Comparison of ENCODE assay signal across 25 cellular contexts in genomic region chr3:179710079-179710478, GRCh38.
"Had no signal": no experiment of that assay in that cellular context is flagged by ENCODE, and none has a peak within 500 bp of the region (broad histone marks: within the 10 kb centered on the region; RNA-seq: fewer than 3 reads in every experiment).

No MANE protein-coding gene starts in this region.

- H3K27me3 Mint-ChIP-seq: T-helper 17 cell had no signal

- H3K9me3 Mint-ChIP-seq: activated naive CD4-positive, alpha-beta T cell treated with anti-CD3 and anti-CD28 coated beads, Interleukin-2, amount 50 U/mL, for 72 hours; activated T-helper 1 cell treated with anti-CD3 and anti-CD28 coated beads, Interleukin-12 subunit alpha, Interleukin-12 subunit beta, Interleukin-2, Interleukin-4 antibody, amounts not matched to agents 30 ng/mL and 10 ng/mL and 1 ng/mL, durations not matched to agents 14 hours and 24 hours and 36 hours; nephron had no signal

- H3K27ac ChIP-seq: breast epithelium, esophagus muscularis mucosa, left lung, tibial nerve, WERI-Rb-1 had no signal

- H3K4me3 ChIP-seq: adrenal gland, breast epithelium, esophagus muscularis mucosa, left lung, tibial nerve had no signal

- DNase-seq: activated CD4-positive, alpha-beta T cell treated with anti-CD3 and anti-CD28 coated beads, Interleukin-2, amount 50 U/mL, for 48 hours; activated gamma-delta T cell treated with Interleukin-2 at 50 U/mL for 16 hours; activated T-cell treated with anti-CD3 and anti-CD28 coated beads for 4 hours; cerebellar nuclear complex; effector CD4-positive, alpha-beta T cell; left lung; mammary epithelial cell; midbrain; nucleus accumbens; posterior cingulate gyrus; retina; stimulated activated CD4-positive, alpha-beta T cell treated with anti-CD3 and anti-CD28 coated beads, Interleukin-2, amount 100 ng/mL, for 24 hours; stimulated activated naive CD8-positive, alpha-beta T cell treated with anti-CD3 and anti-CD28 coated beads, Interleukin-15, Interleukin-2, amounts not matched to agents 100 U/mL and 50 U/mL, for 24 hours; T-helper 17 cell; WERI-Rb-1 had no signal

- H3K27ac Mint-ChIP-seq: activated naive CD4-positive, alpha-beta T cell treated with anti-CD3 and anti-CD28 coated beads, Interleukin-2, amount 50 U/mL, for 72 hours; activated T-helper 1 cell treated with anti-CD3 and anti-CD28 coated beads, Interleukin-12 subunit alpha, Interleukin-12 subunit beta, Interleukin-2, Interleukin-4 antibody, amounts not matched to agents 30 ng/mL and 10 ng/mL and 1 ng/mL, durations not matched to agents 14 hours and 24 hours and 36 hours; nephron; T-helper 17 cell had no signal

- FAIRE-seq: astrocyte, endothelial cell of umbilical vein, urothelium cell line had no signal

- H3K9me3 ChIP-seq: adrenal gland, breast epithelium, esophagus muscularis mucosa, left lung, tibial nerve had no signal

- H3K4me1 ChIP-seq: breast epithelium, left lung, tibial nerve had no signal

- ATAC-seq: activated naive CD4-positive, alpha-beta T cell treated with anti-CD3 and anti-CD28 coated beads, Interleukin-2, amount 50 U/mL, for 72 hours; left lung; stimulated activated naive CD8-positive, alpha-beta T cell treated with anti-CD3 and anti-CD28 coated beads, Interleukin-15, Interleukin-2, amounts not matched to agents 100 U/mL and 50 U/mL, for 24 hours; T-helper 17 cell had no signal

- H3K27me3 ChIP-seq: adrenal gland, breast epithelium, esophagus muscularis mucosa, left lung, tibial nerve had no signal

- H3K4me3 Mint-ChIP-seq: activated T-helper 1 cell treated with anti-CD3 and anti-CD28 coated beads, Interleukin-12 subunit alpha, Interleukin-12 subunit beta, Interleukin-2, Interleukin-4 antibody, amounts not matched to agents 30 ng/mL and 10 ng/mL and 1 ng/mL, durations not matched to agents 14 hours and 24 hours and 36 hours; nephron; T-helper 17 cell had no signal
